13 cellular contexts compared by ENCODE assay signal in the genomic region with DNA sequence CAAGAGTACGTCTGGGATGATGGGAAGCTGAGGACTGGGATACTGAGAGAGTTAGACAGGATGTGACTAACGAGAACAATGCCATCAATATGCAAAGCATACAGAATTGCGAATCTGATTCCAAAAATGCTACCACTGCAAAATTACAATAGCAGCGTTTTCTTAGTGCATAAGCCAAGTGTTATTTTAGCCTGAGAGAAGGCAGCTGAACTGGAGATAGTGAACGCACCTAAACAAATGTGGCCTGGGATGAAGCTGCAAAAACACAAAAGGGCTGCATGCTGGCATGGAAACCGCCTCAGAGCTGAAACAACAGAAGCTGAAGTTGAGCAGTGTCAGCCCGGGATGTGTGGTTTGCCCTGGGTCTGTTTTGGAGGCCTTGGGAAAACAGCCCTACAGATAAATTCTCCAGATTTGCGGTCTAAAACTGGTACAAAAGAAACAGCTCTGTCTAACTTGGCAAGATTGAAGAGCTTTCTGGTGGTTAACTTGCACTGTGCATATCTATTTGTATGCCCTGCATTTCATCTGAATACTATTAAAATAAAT. TPM values are rescaled to one million over a fixed set of nuclear protein-coding genes. Genes with fewer than 3 reads are reported as not detected.
DNase-seq lines count a peak whose midpoint lies in the region; ATAC-seq and TF ChIP-seq lines count a peak whose summit lies in the region.
"Had no signal": no experiment of that assay in that cellular context is flagged by ENCODE, and none has a peak within 500 bp of the region (broad histone marks: within the 10 kb centered on the region; RNA-seq: fewer than 3 reads in every experiment).

No MANE protein-coding gene starts in this region.

- ATAC-seq in left cardiac atrium (no peak), left ventricle myocardium superior (no peak)
- ATAC-seq: activated CD4-positive, CD25-positive, alpha-beta regulatory T cell treated with anti-CD3 and anti-CD28 coated beads, Interleukin-2, amount 50 U/mL, for 24 hours; effector memory CD8-positive, alpha-beta T cell; stimulated activated naive CD8-positive, alpha-beta T cell treated with anti-CD3 and anti-CD28 coated beads, Interleukin-15, amount 100 ng/mL, for 72 hours had no signal

- intact Hi-C loops in left cardiac atrium (cut with DNase I) = no loop called here
- intact Hi-C loops in left ventricle myocardium superior (cut with micrococcal nuclease) = no loop called here

- DNase-seq in left cardiac atrium (peak; percentile 22), left ventricle myocardium superior (no peak), astrocyte of the spinal cord (ENCODE audit: low read depth, low spot score) (peak; percentile 90), iris pigment epithelial cell (ENCODE audit: low read depth) (peak; percentile 39), smooth muscle cell of the brain vasculature (ENCODE audit: low read depth, low spot score) (peak; percentile 84), iPS-NIHi7 (ENCODE audit: extremely low spot score) (no peak), SK-N-DZ (ENCODE audit: low spot score) (no peak), NCI-H2081 treated with DMSO at 0.1 percent for 48 hours (lab: John Stamatoyannopoulos, UW) (no peak)
- DNase-seq: effector memory CD8-positive, alpha-beta T cell; NCI-H1092; stimulated activated CD4-positive, alpha-beta T cell treated with anti-CD3 and anti-CD28 coated beads, Interleukin-12 subunit alpha, Interleukin-12 subunit beta, amount 100 ng/mL, for 4 hours; stimulated activated naive CD8-positive, alpha-beta T cell treated with anti-CD3 and anti-CD28 coated beads, Interleukin-15, amount 100 ng/mL, for 72 hours had no signal

- no peak overlapping the region for H3K4me3 ChIP-seq in astrocyte of the spinal cord (ENCODE audit: low read depth, low read length)

- in situ Hi-C loops in astrocyte of the spinal cord (cut with HindIII; ENCODE audit: low sequenced_read_pairs) = no loop called here

- TF ChIP-seq CTCF in astrocyte of the spinal cord (IDR thresholded peaks at IDR 0.05; ENCODE audit: low read depth, low read length) = no peak

RNA-seq across cellular contexts. Expression of a gene that starts 45.5 kb away (rescaled TPM):
- under 1 TPM; 0.27 to 0.50 TPM for total RNA-seq in left cardiac atrium
- 0.30 TPM for total RNA-seq in left ventricle myocardium superior
- 13.6 and 15.8 TPM in 2 replicates for polyA plus RNA-seq in SK-N-DZ (2014; cell fraction: cytosol; rRNA removed)
- polyA plus RNA-seq in SK-N-DZ (2014; cell fraction: nucleus; rRNA removed) = 13.3 and 16.3 TPM in 2 replicates

Comparison
In these comparisons a context has a peak if more than half of its experiments do, and no peak if none do; other contexts are left out.
1. DNase-seq: peak in left cardiac atrium (single experiment), astrocyte of the spinal cord (single experiment), iris pigment epithelial cell (single experiment) and smooth muscle cell of the brain vasculature (single experiment); none in left ventricle myocardium superior (single experiment), iPS-NIHi7 (single experiment), SK-N-DZ (single experiment) and NCI-H2081 treated with DMSO at 0.1 percent for 48 hours (single experiment).